ENCODE assay signal across 8 cellular contexts in genomic region chr1:51234721-51235425, GRCh38. TPM values are rescaled to one million over a fixed set of nuclear protein-coding genes. Genes with fewer than 3 reads are reported as not detected.
A peak's percentile ranks its signal among the peaks of the same experiment; 100 is the strongest.
DNase-seq lines count a peak whose midpoint lies in the region; ATAC-seq and TF ChIP-seq lines count a peak whose summit lies in the region.

No MANE protein-coding gene starts in this region.

- peak; percentile 61 to 76 for DNase-seq in Kasumi-1 (lab: John Stamatoyannopoulos, UW)
- DNase-seq in Panc1 (ENCODE audit: low read depth, low spot score) = no peak
- peak; percentile 28 for DNase-seq in activated naive CD4-positive, alpha-beta T cell treated with Interleukin-2 at 50 U/mL for 16 hours
- DNase-seq in cardiac septum (ENCODE audit: low spot score) = peak; percentile 80
- no peak for DNase-seq in T1000 (lab: John Stamatoyannopoulos, UW)

- no peaks in the 10 kb centered on the region for H3K9me2 ChIP-seq in DOHH2 (replicated peaks; ENCODE audit: control insufficient read depth, low read length)

- H3F3A ChIP-seq in DOHH2 (ENCODE audit: control insufficient read depth, insufficient read depth) = peaks cover 19% of the 10 kb centered on the region

- H3K4me1 ChIP-seq in DOHH2 (ENCODE audit: control insufficient read depth, low read length) = peaks cover 29% of the 10 kb centered on the region
- peaks cover 17% of the 10 kb centered on the region for H3K4me1 ChIP-seq in Panc1 (ENCODE audit: control insufficient read depth, insufficient read depth, low read length)
- peaks cover 5% of the 10 kb centered on the region for H3K4me1 ChIP-seq in rectal smooth muscle tissue (ENCODE audit: control insufficient read depth, insufficient read depth, low read length)

- H3K36me3 ChIP-seq in DOHH2 (ENCODE audit: control insufficient read depth, low read length) = no peaks in the 10 kb centered on the region
- H3K36me3 ChIP-seq in Panc1 (ENCODE audit: control insufficient read depth, insufficient read depth, low read length) = no peaks in the 10 kb centered on the region
- no peaks in the 10 kb centered on the region for H3K36me3 ChIP-seq in rectal smooth muscle tissue (ENCODE audit: control insufficient read depth, insufficient read depth, low read length)

- H3K4me3 ChIP-seq in DOHH2 (ENCODE audit: low read length) (peak overlapping the region; percentile 42), Panc1 (ENCODE audit: low read depth in 2 of 2, low read length in 2 of 2) (peak overlapping the region in 1 of 2 experiments; percentile 98; a peak in 1 of 4 replicates), rectal smooth muscle tissue (ENCODE audit: low read length) (peak overlapping the region; percentile 80)

- peaks cover 65% of the 10 kb centered on the region for H3K27me3 ChIP-seq in DOHH2 (ENCODE audit: control insufficient read depth, low read length)
- H3K27me3 ChIP-seq in Panc1 (ENCODE audit: control insufficient read depth, insufficient read depth, low read length) = no peaks in the 10 kb centered on the region
- no peaks in the 10 kb centered on the region for H3K27me3 ChIP-seq in rectal smooth muscle tissue (ENCODE audit: control insufficient read depth, insufficient read depth, low read length)

- POLR2A ChIA-PET in Panc1 (lab: Charles Lee) = interaction anchor here (0.6 kb wide), 1 partner anchor 668 kb away, joined by 4 read pairs; no protein-coding TSS in a partner anchor

- H3K4me2 ChIP-seq in DOHH2 (ENCODE audit: low read length) = peak overlapping the region; percentile 96

- BruUV-seq in Panc1 (replicated peaks; lab: Mats Ljungman, UMichigan) = no TSS peak

- H3K79me2 ChIP-seq in DOHH2 (ENCODE audit: control insufficient read depth, low read length) = no peaks in the 10 kb centered on the region

- no peak overlapping the region for H3K9ac ChIP-seq in rectal smooth muscle tissue (ENCODE audit: low read length)

- peaks cover 15% of the 10 kb centered on the region; the same call in 1 of the 2 replicates for H4K20me1 ChIP-seq in DOHH2 (ENCODE audit: control insufficient read depth, insufficient read depth, low read depth, low read length)

- TF ChIP-seq CTCF in DOHH2 (IDR thresholded peaks at IDR 0.05; ENCODE audit: low read depth, low read length, poor library complexity, severe bottlenecking) (no peak), Panc1 (IDR thresholded peaks at IDR 0.05) (no peak)

- peak; percentile 54 for ATAC-seq in GM21737 (IDR thresholded peaks at IDR 0.05; ENCODE audit: unreplicated experiment)
- ATAC-seq in Panc1 = peak; percentile 19; the same call in 1 of the 2 replicates

- H3K27ac ChIP-seq in DOHH2 (ENCODE audit: low read depth, low read length) (no peak overlapping the region), Panc1 (ENCODE audit: low read length) (peak overlapping the region; percentile 92; the same call in 1 of the 2 replicates), rectal smooth muscle tissue (ENCODE audit: low read depth, low read length) (peak overlapping the region; percentile 90)

- in situ Hi-C loops in Panc1 (cut with HindIII; ENCODE audit: low pct_unique_long_range_greater_than_20kb, low sequenced_read_pairs) = no loop called here

- intact Hi-C loops in Panc1 (cut with micrococcal nuclease; ENCODE audit: unreplicated experiment) (no loop called here), cardiac septum (cut with DNase I) (loop anchor here (5.0 kb wide), 5 partner anchors 43 to 282 kb away; partner anchors contain the start of gene EPS15)

- no peaks in the 10 kb centered on the region for H3K9me3 ChIP-seq in DOHH2 (ENCODE audit: control insufficient read depth, insufficient read depth, low read length)
- no peaks in the 10 kb centered on the region for H3K9me3 ChIP-seq in Panc1 (ENCODE audit: control insufficient read depth, insufficient read depth, low read depth, low read length)

- CTCF ChIA-PET in Panc1 (lab: Charles Lee) = no interaction called here

RNA-seq across cellular contexts. Expression of gene RNF11, which starts 1.2 kb away (rescaled TPM):
- total RNA-seq in Panc1 (2021; ENCODE audit: unreplicated experiment) (86.0 TPM), cardiac septum (137 TPM)
- 89.5 TPM for polyA plus RNA-seq in Panc1 (2012; ENCODE audit: insufficient read length)

Comparison
In these comparisons a context has a peak if more than half of its experiments do, and no peak if none do; other contexts are left out.
1. DNase-seq: peak in Kasumi-1 (2 of 2), activated naive CD4-positive, alpha-beta T cell treated with Interleukin-2 at 50 U/mL for 16 hours (single experiment) and cardiac septum (single experiment); none in Panc1 (single experiment) and T1000 (single experiment).